8 cellular contexts compared by ENCODE assay signal in the genomic region with DNA sequence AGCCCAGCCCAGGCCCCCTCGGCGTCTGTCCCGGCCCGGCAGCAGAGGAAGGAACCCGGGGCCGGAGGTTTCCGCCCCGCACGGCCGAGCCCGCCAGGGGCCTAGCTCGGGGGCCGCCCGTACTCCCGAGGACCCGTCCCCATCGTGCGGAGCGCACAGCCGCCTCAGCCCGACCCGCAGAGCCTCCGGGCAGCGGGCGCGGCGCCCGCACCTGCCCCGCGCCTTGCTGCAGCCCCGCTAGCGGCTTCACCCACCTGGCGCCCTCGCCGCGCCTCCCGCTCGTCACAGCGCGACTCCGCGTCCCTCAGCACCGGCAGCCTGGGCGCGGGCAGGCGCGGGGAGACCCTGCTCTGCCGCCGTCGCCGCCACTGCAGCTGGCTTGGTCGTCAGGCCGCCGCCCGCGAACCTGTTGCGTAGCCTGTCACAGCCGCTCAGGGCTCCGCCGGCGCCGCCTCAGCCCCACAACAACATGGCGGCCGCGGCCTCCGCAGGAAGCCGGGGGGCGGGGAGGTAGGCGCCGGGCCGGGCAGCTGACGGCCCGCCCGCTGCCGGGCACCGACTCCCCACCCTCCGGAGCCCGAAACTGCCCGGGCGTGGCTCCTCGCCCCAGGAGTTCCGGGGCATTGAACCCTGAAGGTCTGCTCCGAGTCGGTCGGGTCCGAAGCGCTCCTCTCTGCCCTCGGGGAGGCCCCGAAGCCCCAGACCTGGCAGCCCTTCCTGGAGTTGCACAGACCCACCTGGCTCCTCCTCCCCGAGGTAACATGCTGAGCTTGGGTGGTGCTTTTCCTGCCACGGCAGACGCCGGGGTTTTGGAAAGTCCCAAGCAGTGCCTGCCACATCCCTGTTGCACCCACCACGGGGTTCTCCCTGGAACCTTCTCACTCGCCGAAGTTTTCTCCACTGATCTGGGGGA. TPM values are rescaled to one million over a fixed set of nuclear protein-coding genes. Genes with fewer than 3 reads are reported as not detected.
DNase-seq lines count a peak whose midpoint lies in the region; ATAC-seq lines count a peak whose summit lies in the region.

A gene (minus strand): TSS at position 487 of the 913 bp plus-strand sequence. CDS start 32,454 bp downstream, outside the sequence.

- DNase-seq in CD4-positive, CD25-positive, alpha-beta regulatory T cell: peak; percentile 75 to 89 (median 86)
- peak; percentile 80 for DNase-seq in NK-92 treated with Interleukin-12 subunit alpha and Interleukin-12 subunit beta, amount 100 ng/mL, for 24 hours (lab: John Stamatoyannopoulos, UW)
- DNase-seq in activated CD8-positive, alpha-beta memory T cell treated with anti-CD3 and anti-CD28 coated beads for 4 hours (ENCODE audit: low read depth in 2 of 2): peak; percentile 52 to 65
- DNase-seq in effector memory CD8-positive, alpha-beta T cell: peak; percentile 77 to 81 (median 79)
- peak; percentile 76 for DNase-seq in mesenchymal stem cell
- DNase-seq in stimulated activated CD8-positive, alpha-beta memory T cell treated with anti-CD3 and anti-CD28 coated beads, Interleukin-12 subunit alpha, Interleukin-12 subunit beta, amount 100 ng/mL, for 4 hours (ENCODE audit: low read depth): peak; percentile 73

- H3K4me1 Mint-ChIP-seq in CD4-positive, CD25-positive, alpha-beta regulatory T cell: peaks cover 9 to 43% (median 24%) of the 10 kb centered on the region in 4 donors
- H3K4me1 Mint-ChIP-seq in effector memory CD8-positive, alpha-beta T cell (ENCODE audit: low read depth in 2 of 2): peaks cover 26 to 28% of the 10 kb centered on the region in 2 donors

- peak within 1 kb of the TSS; percentile 91 for H2BK15ac ChIP-seq in mesenchymal stem cell (ENCODE audit: low read depth, poor library complexity, severe bottlenecking)

- peak within 1 kb of the TSS; percentile 19 for H2AK5ac ChIP-seq in mesenchymal stem cell (ENCODE audit: low read length, severe bottlenecking)

- H3K4me3 Mint-ChIP-seq in CD4-positive, CD25-positive, alpha-beta regulatory T cell: peak within 1 kb of the TSS; percentile 91 to 96 (median 94)
- peak within 1 kb of the TSS; percentile 88 to 94 for H3K4me3 Mint-ChIP-seq in effector memory CD8-positive, alpha-beta T cell

- peak within 1 kb of the TSS; percentile 100 for H4K8ac ChIP-seq in mesenchymal stem cell (ENCODE audit: low read length)

- no peaks in the 10 kb centered on the region for H3K36me3 ChIP-seq in CD4-positive, CD25-positive, alpha-beta regulatory T cell (ENCODE audit: control insufficient read depth, insufficient read depth, low read length)
- H3K36me3 ChIP-seq in mesenchymal stem cell (ENCODE audit: control insufficient read depth in 1 of 2, insufficient read depth in 2 of 2, low read depth in 1 of 2, low read length in 2 of 2): no peaks in the 10 kb centered on the region

- peak within 1 kb of the TSS; percentile 100 for H2AFZ ChIP-seq in mesenchymal stem cell (ENCODE audit: low read depth, low read length)

- H3K27me3 ChIP-seq in CD4-positive, CD25-positive, alpha-beta regulatory T cell (ENCODE audit: control insufficient read depth, insufficient read depth, low read length): no peaks in the 10 kb centered on the region
- H3K27me3 ChIP-seq in mesenchymal stem cell (ENCODE audit: control insufficient read depth in 1 of 2, insufficient read depth in 1 of 2, low read length in 2 of 2): no peaks in the 10 kb centered on the region

- H3K36me3 Mint-ChIP-seq in CD4-positive, CD25-positive, alpha-beta regulatory T cell: peaks cover 5% of the 10 kb centered on the region
- peaks cover 24% of the 10 kb centered on the region for H3K36me3 Mint-ChIP-seq in effector memory CD8-positive, alpha-beta T cell (ENCODE audit: insufficient read depth)

- H3K79me1 ChIP-seq in mesenchymal stem cell (replicated peaks; ENCODE audit: low read length, poor library complexity, severe bottlenecking): peaks cover 8% of the 10 kb centered on the region

- H3K27ac Mint-ChIP-seq in CD4-positive, CD25-positive, alpha-beta regulatory T cell: peak within 1 kb of the TSS; percentile 93 to 96 (median 96)
- peak within 1 kb of the TSS; percentile 93 to 95 for H3K27ac Mint-ChIP-seq in effector memory CD8-positive, alpha-beta T cell

- peak within 1 kb of the TSS; percentile 93 for H3K9ac ChIP-seq in mesenchymal stem cell (ENCODE audit: low read length)

- ATAC-seq in CD4-positive, CD25-positive, alpha-beta regulatory T cell (ENCODE audit: low read depth in 2 of 2): peak; percentile 90 to 92
- peak; percentile 78 for ATAC-seq in GM19328 (IDR thresholded peaks at IDR 0.05; ENCODE audit: unreplicated experiment)
- peak; percentile 75 for ATAC-seq in HG03460 (IDR thresholded peaks at IDR 0.05; ENCODE audit: unreplicated experiment)
- peak; percentile 87 for ATAC-seq in effector memory CD8-positive, alpha-beta T cell (replicated peaks)

- H3K18ac ChIP-seq in mesenchymal stem cell (ENCODE audit: low read depth in 1 of 2, low read length in 2 of 2): peak within 1 kb of the TSS; percentile 96 to 100

- no peaks in the 10 kb centered on the region for H3K27me3 Mint-ChIP-seq in CD4-positive, CD25-positive, alpha-beta regulatory T cell
- no peaks in the 10 kb centered on the region for H3K27me3 Mint-ChIP-seq in effector memory CD8-positive, alpha-beta T cell

- H3K9me3 Mint-ChIP-seq in CD4-positive, CD25-positive, alpha-beta regulatory T cell: peaks cover 0 to 1% (median 0%) of the 10 kb centered on the region in 7 donors
- no peaks in the 10 kb centered on the region for H3K9me3 Mint-ChIP-seq in effector memory CD8-positive, alpha-beta T cell

- peak within 1 kb of the TSS in 1 of 2 experiments; percentile 99 for H3K14ac ChIP-seq in mesenchymal stem cell (ENCODE audit: low read length in 2 of 2)

- peaks cover 19% of the 10 kb centered on the region for H3K4me1 ChIP-seq in CD4-positive, CD25-positive, alpha-beta regulatory T cell (ENCODE audit: control insufficient read depth, insufficient read depth, low read length, poor library complexity, severe bottlenecking)
- H3K4me1 ChIP-seq in mesenchymal stem cell (ENCODE audit: control insufficient read depth, insufficient read depth, low read depth, low read length): peaks cover 10% of the 10 kb centered on the region

- WGBS in mesenchymal stem cell: 1% methylated on average over 89 of the region's 96 CpGs

- peak within 1 kb of the TSS; percentile 100 for H4K91ac ChIP-seq in mesenchymal stem cell (ENCODE audit: low read length)

- no peaks in the 10 kb centered on the region for H3K9me3 ChIP-seq in CD4-positive, CD25-positive, alpha-beta regulatory T cell (ENCODE audit: control insufficient read depth in 2 of 2, low read length in 2 of 2)
- no peaks in the 10 kb centered on the region for H3K9me3 ChIP-seq in mesenchymal stem cell (ENCODE audit: control insufficient read depth, low read length)

- peak within 1 kb of the TSS; percentile 84 for H2BK5ac ChIP-seq in mesenchymal stem cell (ENCODE audit: low read depth, low read length, poor library complexity, severe bottlenecking)

- H3K4ac ChIP-seq in mesenchymal stem cell (ENCODE audit: low read depth in 1 of 2, low read length in 2 of 2): peak within 1 kb of the TSS; percentile 91 to 93

- H3K4me2 ChIP-seq in mesenchymal stem cell (ENCODE audit: low read length, poor library complexity, severe bottlenecking): peak within 1 kb of the TSS; percentile 100

- H3K27ac ChIP-seq in CD4-positive, CD25-positive, alpha-beta regulatory T cell (ENCODE audit: insufficient read depth, low read length, poor library complexity, severe bottlenecking): peak within 1 kb of the TSS; percentile 90
- no peak within 1 kb of the TSS for H3K27ac ChIP-seq in mesenchymal stem cell (ENCODE audit: low read length, poor library complexity, severe bottlenecking)

- H3K4me3 ChIP-seq in CD4-positive, CD25-positive, alpha-beta regulatory T cell (ENCODE audit: low read depth, low read length): peak within 1 kb of the TSS; percentile 98
- H3K4me3 ChIP-seq in mesenchymal stem cell (ENCODE audit: insufficient read depth in 1 of 2, low read depth in 1 of 2, low read length in 2 of 2): peak within 1 kb of the TSS; percentile 92 to 100

- peak within 1 kb of the TSS; percentile 96 for H2BK120ac ChIP-seq in mesenchymal stem cell (ENCODE audit: low read depth, low read length)

- peak within 1 kb of the TSS; percentile 90 to 99 for H3K23ac ChIP-seq in mesenchymal stem cell (ENCODE audit: low read length in 2 of 2)

- peak within 1 kb of the TSS in 1 of 2 experiments; percentile 95 for H2BK12ac ChIP-seq in mesenchymal stem cell (ENCODE audit: low read length in 2 of 2)

RNA-seq across cellular contexts. Expression of the gene that starts here (rescaled TPM):
- total RNA-seq in CD4-positive, CD25-positive, alpha-beta regulatory T cell: 115 TPM
- 10 to 100 TPM; 54.0 to 59.6 (median 57.9) TPM for polyA plus RNA-seq in CD4-positive, CD25-positive, alpha-beta regulatory T cell
- 16.9 TPM for polyA plus RNA-seq in mesenchymal stem cell (2013, experiment 1 of 2)
- 16.9 TPM for polyA plus RNA-seq in mesenchymal stem cell (2013, experiment 2 of 2)
